In the genomic region with DNA sequence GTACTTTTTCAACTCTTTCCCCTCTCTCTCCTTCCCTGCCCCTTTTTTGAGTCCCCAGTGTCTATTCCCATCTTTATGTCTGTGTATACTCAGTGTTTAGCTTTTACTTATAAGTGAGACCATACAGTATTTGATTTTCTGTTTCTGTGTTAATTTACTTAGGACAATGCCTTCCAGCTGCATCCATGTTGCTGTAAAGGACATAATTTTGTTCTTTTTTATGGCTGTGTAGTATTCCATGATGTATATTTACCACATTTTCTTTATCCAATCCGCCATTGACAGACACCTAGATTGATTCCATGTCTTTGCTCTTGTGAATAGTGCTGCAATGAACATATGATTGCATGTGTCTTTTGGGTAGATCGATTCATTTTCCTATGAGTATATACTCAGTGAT, we compare ENCODE assay signal across 8 cellular contexts. TPM values are rescaled to one million over a fixed set of nuclear protein-coding genes. Genes with fewer than 3 reads are reported as not detected.
"Had no signal": no experiment of that assay in that cellular context is flagged by ENCODE, and none has a peak within 500 bp of the region (broad histone marks: within the 10 kb centered on the region; RNA-seq: fewer than 3 reads in every experiment).

No MANE protein-coding gene starts in this region.

- H3K4me3 ChIP-seq: GM12878 had no signal

- DNase-seq: GDM1, GF-D8 had no signal

- FAIRE-seq: G401.6, GM12878, GM12892, GM18507, GM19239 had no signal

- ATAC-seq: GM12878 had no signal

RNA-seq across cellular contexts. Expression of gene CPB2, which starts 41.5 kb away (rescaled TPM):
- total RNA-seq: G401 had no signal
